11 cellular contexts compared by ENCODE assay signal in genomic region chr16:72437891-72438290, GRCh38.
"Had no signal": no experiment of that assay in that cellular context is flagged by ENCODE, and none has a peak within 500 bp of the region (broad histone marks: within the 10 kb centered on the region; RNA-seq: fewer than 3 reads in every experiment).

No MANE protein-coding gene starts in this region.

- H3K36me3 ChIP-seq: HAP-1 had no signal

- H3K27ac ChIP-seq: GM23248 had no signal

- DNase-seq: GM23248, GOT3, H7, H9, HCEC 1CT, HFFc6 had no signal

- H3K4me1 ChIP-seq: HAP-1 had no signal

- H3K9ac ChIP-seq: GM23248 had no signal

- H3K4me1 Mint-ChIP-seq: GM23338, H9 had no signal

- FAIRE-seq: H1, H54 had no signal

- H3K4me2 ChIP-seq: GM23338 had no signal

- H3K4me3 Mint-ChIP-seq: GM23338, H9, HFFc6 had no signal

- ATAC-seq: GM23338, HCT116 had no signal

- H3K4me3 ChIP-seq: GM23248, GM23338, HAP-1 had no signal

- H2AFZ ChIP-seq: GM23248, GM23338 had no signal
